21 cellular contexts compared by ENCODE assay signal in the genomic region with DNA sequence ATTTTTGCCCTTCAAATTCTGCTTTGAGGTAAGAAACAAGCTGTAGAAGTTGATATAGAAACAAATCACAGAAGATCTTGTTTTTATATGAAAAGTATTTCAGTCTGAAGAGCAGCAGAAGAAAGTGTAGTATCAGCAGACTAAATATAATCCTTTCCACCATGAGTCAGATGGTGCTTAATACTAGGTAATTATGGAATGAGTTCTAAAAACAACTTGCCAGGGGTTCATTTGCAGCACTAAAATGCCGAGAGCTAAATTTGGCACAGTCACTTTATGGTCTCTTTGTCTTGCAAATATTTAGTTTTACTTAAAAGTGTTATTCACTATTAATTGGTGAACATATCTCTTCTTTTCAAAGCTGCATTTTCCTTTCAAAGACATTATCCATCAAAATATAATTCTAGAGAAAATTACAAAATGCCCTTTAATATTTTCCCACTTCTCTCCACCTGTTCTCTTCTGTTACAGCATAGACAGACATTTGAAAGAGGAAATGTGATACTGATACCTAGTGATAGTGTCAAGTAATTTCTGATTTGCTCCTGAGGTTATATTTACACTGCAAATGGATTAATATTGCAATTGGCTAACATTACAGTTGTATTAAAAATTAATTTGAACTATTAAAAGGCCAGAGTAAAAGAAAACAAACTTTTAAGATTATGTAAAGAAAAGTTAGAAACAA. TPM values are rescaled to one million over a fixed set of nuclear protein-coding genes. Genes with fewer than 3 reads are reported as not detected.
"Had no signal": no experiment of that assay in that cellular context is flagged by ENCODE, and none has a peak within 500 bp of the region (broad histone marks: within the 10 kb centered on the region; RNA-seq: fewer than 3 reads in every experiment).

No MANE protein-coding gene starts in this region.

- H3K79me2 ChIP-seq: hepatocyte had no signal

- H3K9me3 Mint-ChIP-seq: activated naive CD4-positive, alpha-beta T cell treated with anti-CD3 and anti-CD28 coated beads, Interleukin-2, amount 50 U/mL, for 24 hours; activated T-cell treated with anti-CD3 and anti-CD28 coated beads, Interleukin-2, amount 50 U/mL, for 24 hours; mesothelial cell of epicardium; naive B cell; stimulated activated naive CD8-positive, alpha-beta T cell treated with anti-CD3 and anti-CD28 coated beads, Interleukin-15, Interleukin-2, amounts not matched to agents 100 ng/mL and 50 ng/mL, for 24 hours had no signal

- H3K4me3 ChIP-seq: body of pancreas, coronary artery, gastroesophageal sphincter, hepatocyte, sigmoid colon, upper lobe of right lung had no signal

- H3K4me1 Mint-ChIP-seq: activated naive CD4-positive, alpha-beta T cell treated with anti-CD3 and anti-CD28 coated beads, Interleukin-2, amount 50 U/mL, for 24 hours; naive B cell had no signal

- H3K4me2 ChIP-seq: hepatocyte had no signal

- H3K27ac ChIP-seq: body of pancreas, coronary artery, epithelial cell of prostate, gastroesophageal sphincter, hepatocyte, sigmoid colon, upper lobe of right lung had no signal

- H3K36me3 Mint-ChIP-seq: activated naive CD4-positive, alpha-beta T cell treated with anti-CD3 and anti-CD28 coated beads, Interleukin-2, amount 50 U/mL, for 24 hours; mesothelial cell of epicardium; naive B cell had no signal

- H3K4me1 ChIP-seq: body of pancreas, gastroesophageal sphincter, sigmoid colon, upper lobe of right lung had no signal

- H3K4me3 Mint-ChIP-seq: activated naive CD4-positive, alpha-beta T cell treated with anti-CD3 and anti-CD28 coated beads, Interleukin-2, amount 50 U/mL, for 24 hours; activated T-cell treated with anti-CD3 and anti-CD28 coated beads, Interleukin-2, amount 50 U/mL, for 24 hours; mesothelial cell of epicardium; naive B cell; stimulated activated naive CD8-positive, alpha-beta T cell treated with anti-CD3 and anti-CD28 coated beads, Interleukin-15, Interleukin-2, amounts not matched to agents 100 ng/mL and 50 ng/mL, for 24 hours had no signal

- DNase-seq: activated effector memory CD4-positive, alpha-beta T cell treated with Interleukin-2 at 50 U/mL for 16 hours; activated T-cell treated with anti-CD3 and anti-CD28 coated beads, Interleukin-2, amount 50 U/mL, for 24 hours; body of pancreas; central memory CD4-positive, alpha-beta T cell; effector CD8-positive, alpha-beta T cell; kidney glomerular epithelial cell; naive B cell; sigmoid colon; stimulated activated CD4-positive, alpha-beta T cell treated with anti-CD3 and anti-CD28 coated beads, Interleukin-15, amount 100 ng/mL, for 24 hours; stimulated activated CD4-positive, alpha-beta T cell treated with anti-CD3 and anti-CD28 coated beads, Interleukin-4, amount 100 ng/mL, for 24 hours; upper lobe of right lung had no signal

- H2AFZ ChIP-seq: hepatocyte had no signal

- H3K27me3 ChIP-seq: body of pancreas, gastroesophageal sphincter, hepatocyte, sigmoid colon, upper lobe of right lung had no signal

- H3K36me3 ChIP-seq: gastroesophageal sphincter, sigmoid colon, upper lobe of right lung had no signal

- H3K27ac Mint-ChIP-seq: activated naive CD4-positive, alpha-beta T cell treated with anti-CD3 and anti-CD28 coated beads, Interleukin-2, amount 50 U/mL, for 24 hours; activated T-cell treated with anti-CD3 and anti-CD28 coated beads, Interleukin-2, amount 50 U/mL, for 24 hours; mesothelial cell of epicardium; naive B cell; stimulated activated naive CD8-positive, alpha-beta T cell treated with anti-CD3 and anti-CD28 coated beads, Interleukin-15, Interleukin-2, amounts not matched to agents 100 ng/mL and 50 ng/mL, for 24 hours had no signal

- ATAC-seq: activated CD4-positive, CD25-positive, alpha-beta regulatory T cell treated with anti-CD3 and anti-CD28 coated beads, Interleukin-2, amount 50 U/mL, for 24 hours; body of pancreas; gastroesophageal sphincter; upper lobe of right lung had no signal

- H3K27me3 Mint-ChIP-seq: activated T-cell treated with anti-CD3 and anti-CD28 coated beads, Interleukin-2, amount 50 U/mL, for 24 hours; naive B cell; stimulated activated naive CD8-positive, alpha-beta T cell treated with anti-CD3 and anti-CD28 coated beads, Interleukin-15, Interleukin-2, amounts not matched to agents 100 ng/mL and 50 ng/mL, for 24 hours had no signal

RNA-seq across cellular contexts. Expression of a gene that starts 5.3 kb away (rescaled TPM):
- total RNA-seq: body of pancreas, gastroesophageal sphincter, hepatocyte, posterior vena cava, sigmoid colon, temporal lobe, upper lobe of right lung had no signal
- polyA plus RNA-seq: hepatocyte had no signal
